1 cellular context compared by ENCODE assay signal in genomic region chr17:55288356-55289105, GRCh38.
TF ChIP-seq lines count a peak whose summit lies in the region.

No MANE protein-coding gene starts in this region.

TF ChIP-seq in HepG2, 621 proteins besides CTCF, POLR2A, EP300 and RAD21 (continues in another document):
- TF ChIP-seq KDM5B (CRISPR knock-in tag; IDR thresholded peaks at IDR 0.05; ENCODE audit: borderline replicate concordance) (peak; percentile 20; the same call in 1 of the 2 replicates), ZNF350 (CRISPR knock-in tag; IDR thresholded peaks at IDR 0.05; ENCODE audit: borderline replicate concordance, low read depth) (peak; percentile 36; the same call in 1 of the 2 replicates), CEBPG (CRISPR knock-in tag; IDR thresholded peaks at IDR 0.05) (peak; percentile 16; the same call in 1 of the 2 replicates), ZNF207 (IDR thresholded peaks at IDR 0.05; ENCODE audit: borderline replicate concordance) (no peak), TEAD3 (CRISPR knock-in tag; optimal IDR thresholded peaks at IDR 0.05; ENCODE audit: borderline replicate concordance) (peak; percentile 15), SALL1 (CRISPR knock-in tag; IDR thresholded peaks at IDR 0.05) (no peak), REPIN1 (CRISPR knock-in tag; IDR thresholded peaks at IDR 0.05; ENCODE audit: borderline replicate concordance, low read depth) (peak; percentile 39; the same call in 1 of the 2 replicates), FOXC1 (CRISPR knock-in tag; IDR thresholded peaks at IDR 0.05; ENCODE audit: borderline replicate concordance) (0 out of 2 replicates have a peak, but pooled peaks have one; percentile 15), POGZ (CRISPR knock-in tag; IDR thresholded peaks at IDR 0.05) (0 out of 2 replicates have a peak, but pooled peaks have one; percentile 36), ZNF225 (CRISPR knock-in tag; IDR thresholded peaks at IDR 0.05) (peak; percentile 42; the same call in 1 of the 2 replicates), ATF1 (CRISPR knock-in tag; IDR thresholded peaks at IDR 0.05) (no peak), POLR2G (IDR thresholded peaks at IDR 0.05; ENCODE audit: low read depth, low read length) (peak; percentile 51; the same call in 1 of the 2 replicates), ZNF318 (CRISPR knock-in tag; IDR thresholded peaks at IDR 0.05) (0 out of 2 replicates have a peak, but pooled peaks have one; percentile 27), TMF1 (CRISPR knock-in tag; IDR thresholded peaks at IDR 0.05; ENCODE audit: low read depth) (no peak), ZNF205 (CRISPR knock-in tag; IDR thresholded peaks at IDR 0.05) (0 out of 2 replicates have a peak, but pooled peaks have one; percentile 24), RBFOX2 (IDR thresholded peaks at IDR 0.05; ENCODE audit: low read depth, low read length) (peak; percentile 59; the same call in 1 of the 2 replicates), SNAI1 (CRISPR knock-in tag; IDR thresholded peaks at IDR 0.05; ENCODE audit: borderline replicate concordance) (no peak), ZNF33A (CRISPR knock-in tag; IDR thresholded peaks at IDR 0.05; ENCODE audit: borderline replicate concordance) (0 out of 2 replicates have a peak, but pooled peaks have one; percentile 10), RFX5 (IDR thresholded peaks at IDR 0.05; ENCODE audit: low read depth, low read length) (no peak), ZNF609 (CRISPR knock-in tag; IDR thresholded peaks at IDR 0.05; ENCODE audit: borderline replicate concordance) (no peak), ZNF670 (CRISPR knock-in tag; IDR thresholded peaks at IDR 0.05; ENCODE audit: borderline replicate concordance) (0 out of 2 replicates have a peak, but pooled peaks have one; percentile 31), KMT2A (CRISPR knock-in tag; IDR thresholded peaks at IDR 0.05) (0 out of 2 replicates have a peak, but pooled peaks have one; percentile 9), ZNF260 (CRISPR knock-in tag; IDR thresholded peaks at IDR 0.05; ENCODE audit: borderline replicate concordance, low read depth) (no peak), GABPA (IDR thresholded peaks at IDR 0.05; ENCODE audit: low read depth, low read length) (no peak), GABPA (CRISPR knock-in tag; IDR thresholded peaks at IDR 0.05; ENCODE audit: low read depth) (no peak)
- TF ChIP-seq, protein P1, sequence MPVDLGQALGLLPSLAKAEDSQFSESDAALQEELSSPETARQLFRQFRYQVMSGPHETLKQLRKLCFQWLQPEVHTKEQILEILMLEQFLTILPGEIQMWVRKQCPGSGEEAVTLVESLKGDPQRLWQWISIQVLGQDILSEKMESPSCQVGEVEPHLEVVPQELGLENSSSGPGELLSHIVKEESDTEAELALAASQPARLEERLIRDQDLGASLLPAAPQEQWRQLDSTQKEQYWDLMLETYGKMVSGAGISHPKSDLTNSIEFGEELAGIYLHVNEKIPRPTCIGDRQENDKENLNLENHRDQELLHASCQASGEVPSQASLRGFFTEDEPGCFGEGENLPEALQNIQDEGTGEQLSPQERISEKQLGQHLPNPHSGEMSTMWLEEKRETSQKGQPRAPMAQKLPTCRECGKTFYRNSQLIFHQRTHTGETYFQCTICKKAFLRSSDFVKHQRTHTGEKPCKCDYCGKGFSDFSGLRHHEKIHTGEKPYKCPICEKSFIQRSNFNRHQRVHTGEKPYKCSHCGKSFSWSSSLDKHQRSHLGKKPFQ (CRISPR knock-in tag; IDR thresholded peaks at IDR 0.05; ENCODE audit: insufficient replicate concordance): no peak
- TF ChIP-seq, protein P2, sequence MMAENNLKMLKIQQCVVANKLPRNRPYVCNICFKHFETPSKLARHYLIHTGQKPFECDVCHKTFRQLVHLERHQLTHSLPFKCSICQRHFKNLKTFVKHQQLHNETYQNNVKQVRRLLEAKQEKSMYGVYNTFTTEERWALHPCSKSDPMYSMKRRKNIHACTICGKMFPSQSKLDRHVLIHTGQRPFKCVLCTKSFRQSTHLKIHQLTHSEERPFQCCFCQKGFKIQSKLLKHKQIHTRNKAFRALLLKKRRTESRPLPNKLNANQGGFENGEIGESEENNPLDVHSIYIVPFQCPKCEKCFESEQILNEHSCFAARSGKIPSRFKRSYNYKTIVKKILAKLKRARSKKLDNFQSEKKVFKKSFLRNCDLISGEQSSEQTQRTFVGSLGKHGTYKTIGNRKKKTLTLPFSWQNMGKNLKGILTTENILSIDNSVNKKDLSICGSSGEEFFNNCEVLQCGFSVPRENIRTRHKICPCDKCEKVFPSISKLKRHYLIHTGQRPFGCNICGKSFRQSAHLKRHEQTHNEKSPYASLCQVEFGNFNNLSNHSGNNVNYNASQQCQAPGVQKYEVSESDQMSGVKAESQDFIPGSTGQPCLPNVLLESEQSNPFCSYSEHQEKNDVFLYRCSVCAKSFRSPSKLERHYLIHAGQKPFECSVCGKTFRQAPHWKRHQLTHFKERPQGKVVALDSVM (CRISPR knock-in tag; IDR thresholded peaks at IDR 0.05): peak; percentile 93
- TF ChIP-seq, protein P3, sequence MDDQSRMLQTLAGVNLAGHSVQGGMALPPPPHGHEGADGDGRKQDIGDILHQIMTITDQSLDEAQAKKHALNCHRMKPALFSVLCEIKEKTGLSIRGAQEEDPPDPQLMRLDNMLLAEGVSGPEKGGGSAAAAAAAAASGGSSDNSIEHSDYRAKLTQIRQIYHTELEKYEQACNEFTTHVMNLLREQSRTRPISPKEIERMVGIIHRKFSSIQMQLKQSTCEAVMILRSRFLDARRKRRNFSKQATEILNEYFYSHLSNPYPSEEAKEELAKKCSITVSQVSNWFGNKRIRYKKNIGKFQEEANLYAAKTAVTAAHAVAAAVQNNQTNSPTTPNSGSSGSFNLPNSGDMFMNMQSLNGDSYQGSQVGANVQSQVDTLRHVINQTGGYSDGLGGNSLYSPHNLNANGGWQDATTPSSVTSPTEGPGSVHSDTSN (CRISPR knock-in tag; IDR thresholded peaks at IDR 0.05; ENCODE audit: borderline replicate concordance): no peak
- TF ChIP-seq, protein P4, sequence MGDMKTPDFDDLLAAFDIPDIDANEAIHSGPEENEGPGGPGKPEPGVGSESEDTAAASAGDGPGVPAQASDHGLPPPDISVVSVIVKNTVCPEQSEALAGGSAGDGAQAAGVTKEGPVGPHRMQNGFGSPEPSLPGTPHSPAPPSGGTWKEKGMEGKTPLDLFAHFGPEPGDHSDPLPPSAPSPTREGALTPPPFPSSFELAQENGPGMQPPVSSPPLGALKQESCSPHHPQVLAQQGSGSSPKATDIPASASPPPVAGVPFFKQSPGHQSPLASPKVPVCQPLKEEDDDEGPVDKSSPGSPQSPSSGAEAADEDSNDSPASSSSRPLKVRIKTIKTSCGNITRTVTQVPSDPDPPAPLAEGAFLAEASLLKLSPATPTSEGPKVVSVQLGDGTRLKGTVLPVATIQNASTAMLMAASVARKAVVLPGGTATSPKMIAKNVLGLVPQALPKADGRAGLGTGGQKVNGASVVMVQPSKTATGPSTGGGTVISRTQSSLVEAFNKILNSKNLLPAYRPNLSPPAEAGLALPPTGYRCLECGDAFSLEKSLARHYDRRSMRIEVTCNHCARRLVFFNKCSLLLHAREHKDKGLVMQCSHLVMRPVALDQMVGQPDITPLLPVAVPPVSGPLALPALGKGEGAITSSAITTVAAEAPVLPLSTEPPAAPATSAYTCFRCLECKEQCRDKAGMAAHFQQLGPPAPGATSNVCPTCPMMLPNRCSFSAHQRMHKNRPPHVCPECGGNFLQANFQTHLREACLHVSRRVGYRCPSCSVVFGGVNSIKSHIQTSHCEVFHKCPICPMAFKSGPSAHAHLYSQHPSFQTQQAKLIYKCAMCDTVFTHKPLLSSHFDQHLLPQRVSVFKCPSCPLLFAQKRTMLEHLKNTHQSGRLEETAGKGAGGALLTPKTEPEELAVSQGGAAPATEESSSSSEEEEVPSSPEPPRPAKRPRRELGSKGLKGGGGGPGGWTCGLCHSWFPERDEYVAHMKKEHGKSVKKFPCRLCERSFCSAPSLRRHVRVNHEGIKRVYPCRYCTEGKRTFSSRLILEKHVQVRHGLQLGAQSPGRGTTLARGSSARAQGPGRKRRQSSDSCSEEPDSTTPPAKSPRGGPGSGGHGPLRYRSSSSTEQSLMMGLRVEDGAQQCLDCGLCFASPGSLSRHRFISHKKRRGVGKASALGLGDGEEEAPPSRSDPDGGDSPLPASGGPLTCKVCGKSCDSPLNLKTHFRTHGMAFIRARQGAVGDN (CRISPR knock-in tag; IDR thresholded peaks at IDR 0.05): peak; percentile 73
- TF ChIP-seq, protein P5, sequence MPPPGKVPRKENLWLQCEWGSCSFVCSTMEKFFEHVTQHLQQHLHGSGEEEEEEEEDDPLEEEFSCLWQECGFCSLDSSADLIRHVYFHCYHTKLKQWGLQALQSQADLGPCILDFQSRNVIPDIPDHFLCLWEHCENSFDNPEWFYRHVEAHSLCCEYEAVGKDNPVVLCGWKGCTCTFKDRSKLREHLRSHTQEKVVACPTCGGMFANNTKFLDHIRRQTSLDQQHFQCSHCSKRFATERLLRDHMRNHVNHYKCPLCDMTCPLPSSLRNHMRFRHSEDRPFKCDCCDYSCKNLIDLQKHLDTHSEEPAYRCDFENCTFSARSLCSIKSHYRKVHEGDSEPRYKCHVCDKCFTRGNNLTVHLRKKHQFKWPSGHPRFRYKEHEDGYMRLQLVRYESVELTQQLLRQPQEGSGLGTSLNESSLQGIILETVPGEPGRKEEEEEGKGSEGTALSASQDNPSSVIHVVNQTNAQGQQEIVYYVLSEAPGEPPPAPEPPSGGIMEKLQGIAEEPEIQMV (CRISPR knock-in tag; IDR thresholded peaks at IDR 0.05; ENCODE audit: low read depth): 0 out of 2 replicates have a peak, but pooled peaks have one; percentile 28
